ENCODE assay signal across 19 cellular contexts in the genomic region with DNA sequence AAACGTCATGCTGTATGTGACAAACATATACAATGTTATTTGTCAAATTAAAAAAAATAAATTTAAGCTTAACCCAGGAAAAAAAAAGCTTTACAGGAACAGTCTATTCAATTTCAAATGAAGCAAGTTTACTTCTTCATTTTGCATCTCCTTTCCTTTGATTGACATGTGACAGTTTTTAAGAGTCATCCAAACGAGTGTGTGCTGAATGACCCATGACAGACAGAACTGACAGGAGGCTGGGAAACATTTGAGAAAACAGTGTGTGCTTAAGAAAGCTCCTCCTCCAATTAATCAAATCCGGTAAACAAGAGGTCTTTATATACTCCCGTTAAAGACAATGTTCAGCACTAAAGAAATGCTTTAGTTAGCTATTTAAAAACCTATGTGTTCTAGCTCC.
"Had no signal": no experiment of that assay in that cellular context is flagged by ENCODE, and none has a peak within 500 bp of the region (broad histone marks: within the 10 kb centered on the region; RNA-seq: fewer than 3 reads in every experiment).

No MANE protein-coding gene starts in this region.

- H3K27me3 ChIP-seq: dorsolateral prefrontal cortex, foreskin keratinocyte, ovary, testis had no signal

- H3K27ac ChIP-seq: dorsolateral prefrontal cortex, epithelial cell of prostate, foreskin keratinocyte, left ventricle myocardium inferior, ovary, testis had no signal

- H3K27me3 Mint-ChIP-seq: activated B cell treated with CpG ODN at 0.5 μM for 24 hours; activated CD4-positive, alpha-beta memory T cell treated with anti-CD3 and anti-CD28 coated beads for 36 hours; activated naive CD8-positive, alpha-beta T cell; naive B cell; stimulated activated memory B cell treated with anti-CD40 and anti-IgM and Interleukin-4, amounts not matched to agents 10 μg/mL and 1 μg/mL and 100 μg/mL, for 72 hours; type B pancreatic cell had no signal

- H3K27ac Mint-ChIP-seq: activated B cell treated with CpG ODN at 0.5 μM for 24 hours; activated CD4-positive, alpha-beta memory T cell treated with anti-CD3 and anti-CD28 coated beads for 36 hours; activated naive CD8-positive, alpha-beta T cell; activated T-helper 1 cell treated with anti-CD3 and anti-CD28 coated beads, Interleukin-12 subunit alpha, Interleukin-12 subunit beta, Interleukin-2, Interleukin-4 antibody, amounts not matched to agents 30 ng/mL and 10 ng/mL and 1 ng/mL, durations not matched to agents 14 hours and 24 hours and 36 hours; naive B cell; stimulated activated memory B cell treated with anti-CD40 and anti-IgM and Interleukin-4, amounts not matched to agents 10 μg/mL and 1 μg/mL and 100 μg/mL, for 72 hours; type B pancreatic cell had no signal

- H3K4me1 Mint-ChIP-seq: stimulated activated memory B cell treated with anti-CD40 and anti-IgM and Interleukin-4, amounts not matched to agents 10 μg/mL and 1 μg/mL and 100 μg/mL, for 72 hours had no signal

- DNase-seq: activated B cell treated with CpG ODN at 0.5 μM for 24 hours; activated CD4-positive, alpha-beta memory T cell treated with anti-CD3 and anti-CD28 coated beads for 36 hours; activated CD4-positive, alpha-beta T cell treated with anti-CD3 and anti-CD28 coated beads for 4 hours; activated T-cell treated with anti-CD3 and anti-CD28 coated beads for 4 hours; dorsolateral prefrontal cortex; foreskin keratinocyte; glutamatergic neuron; left ventricle myocardium inferior; mammary epithelial cell; naive B cell; ovary; stimulated activated CD4-positive, alpha-beta T cell treated with anti-CD3 and anti-CD28 coated beads, Interleukin-4, amount 100 ng/mL, for 4 hours; T-helper 2 cell; testis had no signal

- H3K36me3 ChIP-seq: left ventricle myocardium inferior, ovary had no signal

- H3K4me1 ChIP-seq: left ventricle myocardium inferior, testis had no signal

- H3K4me3 ChIP-seq: dorsolateral prefrontal cortex, left ventricle myocardium inferior, ovary, testis had no signal

- H3K9me3 ChIP-seq: ovary, testis had no signal

- H3K4me3 Mint-ChIP-seq: activated B cell treated with CpG ODN at 0.5 μM for 24 hours; activated CD4-positive, alpha-beta memory T cell treated with anti-CD3 and anti-CD28 coated beads for 36 hours; activated naive CD8-positive, alpha-beta T cell; activated T-helper 1 cell treated with anti-CD3 and anti-CD28 coated beads, Interleukin-12 subunit alpha, Interleukin-12 subunit beta, Interleukin-2, Interleukin-4 antibody, amounts not matched to agents 30 ng/mL and 10 ng/mL and 1 ng/mL, durations not matched to agents 14 hours and 24 hours and 36 hours; naive B cell; stimulated activated memory B cell treated with anti-CD40 and anti-IgM and Interleukin-4, amounts not matched to agents 10 μg/mL and 1 μg/mL and 100 μg/mL, for 72 hours; type B pancreatic cell had no signal
